In genomic region chr4:174537634-174538033, GRCh38 we compare ENCODE assay signal across 14 cellular contexts. TPM values are rescaled to one million over a fixed set of nuclear protein-coding genes. Genes with fewer than 3 reads are reported as not detected.
A peak's percentile ranks its signal among the peaks of the same experiment; 100 is the strongest.
DNase-seq lines count a peak whose midpoint lies in the region; ATAC-seq and TF ChIP-seq lines count a peak whose summit lies in the region.
"Had no signal": no experiment of that assay in that cellular context is flagged by ENCODE, and none has a peak within 500 bp of the region (broad histone marks: within the 10 kb centered on the region; RNA-seq: fewer than 3 reads in every experiment).

No MANE protein-coding gene starts in this region.

- no peaks in the 10 kb centered on the region for H4K20me1 ChIP-seq in KMS-11 (ENCODE audit: insufficient read depth)

- H3K4me1 ChIP-seq in KMS-11 (ENCODE audit: low read depth, poor library complexity, severe bottlenecking) = peaks cover 25% of the 10 kb centered on the region
- H3K4me1 ChIP-seq: BE2C, left lung, Peyer's patch, uterus had no signal

- H3K36me3 ChIP-seq in KMS-11 (ENCODE audit: insufficient read depth) = no peaks in the 10 kb centered on the region
- H3K36me3 ChIP-seq: BE2C, left lung, Peyer's patch, uterus had no signal

- H3K27ac Mint-ChIP-seq in HFFc6 = no peak overlapping the region
- H3K27ac Mint-ChIP-seq in stimulated activated memory B cell treated with anti-CD40 and anti-IgM and Interleukin-4, amounts not matched to agents 10 μg/mL and 1 μg/mL and 100 μg/mL, for 72 hours = no peak overlapping the region

- TF ChIP-seq CTCF in KMS-11 (conservative IDR thresholded peaks at IDR 0.05; ENCODE audit: low read depth, low read length) = no peak
- TF ChIP-seq CTCF in HFFc6 (IDR thresholded peaks at IDR 0.05) = no peak

- H3K79me2 ChIP-seq in KMS-11 (ENCODE audit: insufficient read depth, low read depth) = no peaks in the 10 kb centered on the region

- no peaks in the 10 kb centered on the region for H3K36me3 Mint-ChIP-seq in HFFc6 (ENCODE audit: low read depth)
- H3K36me3 Mint-ChIP-seq in stimulated activated memory B cell treated with anti-CD40 and anti-IgM and Interleukin-4, amounts not matched to agents 10 μg/mL and 1 μg/mL and 100 μg/mL, for 72 hours = no peaks in the 10 kb centered on the region

- peak overlapping the region; percentile 34 for H3K4me2 ChIP-seq in KMS-11
- H3K4me2 ChIP-seq: smooth muscle cell had no signal

- ATAC-seq in GM18868 (IDR thresholded peaks at IDR 0.05; ENCODE audit: unreplicated experiment) = peak; percentile 22
- ATAC-seq in GM21526 (IDR thresholded peaks at IDR 0.05; ENCODE audit: low FRiP score, unreplicated experiment) = peak; percentile 34
- peak; percentile 11 for ATAC-seq in HG03025 (IDR thresholded peaks at IDR 0.05; ENCODE audit: low FRiP score, unreplicated experiment)
- ATAC-seq in stimulated activated memory B cell treated with anti-CD40 and anti-IgM and Interleukin-4, amounts not matched to agents 10 μg/mL and 1 μg/mL and 100 μg/mL, for 72 hours = no peak
- ATAC-seq: left lung had no signal

- no peaks in the 10 kb centered on the region for H3K27me3 ChIP-seq in KMS-11 (ENCODE audit: insufficient read depth, low read depth)
- H3K27me3 ChIP-seq: left lung, Peyer's patch, uterus had no signal

- no peak overlapping the region for H3K27ac ChIP-seq in KMS-11
- H3K27ac ChIP-seq: left lung, Peyer's patch, uterus had no signal

- H3K4me3 ChIP-seq in KMS-11 (IDR thresholded peaks at IDR 0.05; ENCODE audit: insufficient read depth, low read depth, low read length) = no peak overlapping the region
- H3K4me3 ChIP-seq: left lung, Peyer's patch, smooth muscle cell, uterus had no signal

- no peaks in the 10 kb centered on the region for H3K4me1 Mint-ChIP-seq in HFFc6 (ENCODE audit: low read depth)
- no peaks in the 10 kb centered on the region for H3K4me1 Mint-ChIP-seq in stimulated activated memory B cell treated with anti-CD40 and anti-IgM and Interleukin-4, amounts not matched to agents 10 μg/mL and 1 μg/mL and 100 μg/mL, for 72 hours

- no peak overlapping the region for H3K9ac ChIP-seq in KMS-11

- no peak overlapping the region for H3K4me3 Mint-ChIP-seq in HFFc6
- no peak overlapping the region for H3K4me3 Mint-ChIP-seq in stimulated activated memory B cell treated with anti-CD40 and anti-IgM and Interleukin-4, amounts not matched to agents 10 μg/mL and 1 μg/mL and 100 μg/mL, for 72 hours

- peaks cover 30% of the 10 kb centered on the region for H3K9me3 Mint-ChIP-seq in HFFc6
- H3K9me3 Mint-ChIP-seq in stimulated activated memory B cell treated with anti-CD40 and anti-IgM and Interleukin-4, amounts not matched to agents 10 μg/mL and 1 μg/mL and 100 μg/mL, for 72 hours = peaks cover 2% of the 10 kb centered on the region

- no peak overlapping the region for H2AFZ ChIP-seq in KMS-11 (ENCODE audit: low read depth)

- H3K27me3 Mint-ChIP-seq in HFFc6 (ENCODE audit: insufficient read depth) = no peaks in the 10 kb centered on the region
- peaks cover 5% of the 10 kb centered on the region for H3K27me3 Mint-ChIP-seq in stimulated activated memory B cell treated with anti-CD40 and anti-IgM and Interleukin-4, amounts not matched to agents 10 μg/mL and 1 μg/mL and 100 μg/mL, for 72 hours

- DNase-seq in HPDE6-E6E7 (ENCODE audit: extremely low spot score) (no peak), HFFc6 (no peak)
- DNase-seq in activated naive CD4-positive, alpha-beta T cell treated with Interleukin-2 at 50 U/mL for 16 hours = no peak
- DNase-seq: BE2C, left lung, Peyer's patch, T1000, uterus had no signal

RNA-seq across cellular contexts. Expression of gene HPGD, which starts 15.3 kb away (rescaled TPM):
- not detected for total RNA-seq in HFFc6 (2021; fragmentation: NEBNext Ultra II Directional; extraction: Animal tissue kit (Norgen Biotek cat#: 25700))
